Comparison of ENCODE assay signal across 29 cellular contexts in the genomic region with DNA sequence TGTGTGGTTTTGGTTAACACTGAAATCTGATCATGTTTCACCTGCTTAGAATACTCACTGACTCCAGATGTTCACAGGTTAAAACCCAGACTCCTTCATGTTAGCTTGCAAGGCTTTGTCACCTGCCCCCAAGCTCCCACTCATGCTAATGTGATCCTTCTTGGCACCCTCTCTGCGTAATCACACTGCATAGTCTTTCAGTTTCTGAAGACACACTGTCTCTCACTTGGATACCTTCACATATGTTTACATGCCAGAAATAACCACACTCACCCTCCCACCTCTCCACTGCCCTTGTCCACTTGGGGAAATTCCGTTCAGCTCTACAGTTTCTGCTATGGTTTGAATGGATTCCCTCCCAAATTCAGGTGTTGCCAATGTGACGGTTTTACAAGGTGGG.
"Had no signal": no experiment of that assay in that cellular context is flagged by ENCODE, and none has a peak within 500 bp of the region (broad histone marks: within the 10 kb centered on the region; RNA-seq: fewer than 3 reads in every experiment).

No MANE protein-coding gene starts in this region.

- H3K4me1 ChIP-seq: adrenal gland, body of pancreas, breast epithelium had no signal

- H3K27ac ChIP-seq: adrenal gland, body of pancreas, breast epithelium, PC-9, RWPE1, VCaP had no signal

- H3K4me3 ChIP-seq: adrenal gland, body of pancreas, breast epithelium, K562, PC-9 had no signal

- H3K4me3 Mint-ChIP-seq: activated B cell treated with CpG ODN at 0.5 μM for 24 hours; activated CD4-positive, alpha-beta memory T cell treated with anti-CD3 and anti-CD28 coated beads, Interleukin-2, amount 10 ng/mL, durations not matched to agents 7 days and 5 days; activated T-cell treated with anti-CD3 and anti-CD28 coated beads, Interleukin-2, amount 50 U/mL, for 72 hours; activated T-helper 17 cell treated with anti-CD3 and anti-CD28 coated beads, Interleukin-2, amount 50 U/mL, for 72 hours; T-cell; T-helper 17 cell had no signal

- H3K9me3 Mint-ChIP-seq: activated B cell treated with CpG ODN at 0.5 μM for 24 hours; activated CD4-positive, alpha-beta memory T cell treated with anti-CD3 and anti-CD28 coated beads, Interleukin-2, amount 10 ng/mL, durations not matched to agents 7 days and 5 days; activated naive CD4-positive, alpha-beta T cell treated with anti-CD3 and anti-CD28 coated beads, Interleukin-2, amount 50 U/mL, for 72 hours; activated T-cell treated with anti-CD3 and anti-CD28 coated beads, Interleukin-2, amount 50 U/mL, for 72 hours; activated T-helper 17 cell treated with anti-CD3 and anti-CD28 coated beads, Interleukin-2, amount 50 U/mL, for 72 hours; T-cell had no signal

- H3K36me3 Mint-ChIP-seq: activated naive CD4-positive, alpha-beta T cell treated with anti-CD3 and anti-CD28 coated beads, Interleukin-2, amount 50 U/mL, for 72 hours; T-cell had no signal

- H3K27me3 ChIP-seq: adrenal gland, body of pancreas, breast epithelium had no signal

- DNase-seq: activated B cell treated with CpG ODN at 0.5 μM for 24 hours; activated CD4-positive, alpha-beta memory T cell treated with anti-CD3 and anti-CD28 coated beads, Interleukin-2, amount 10 ng/mL, durations not matched to agents 7 days and 5 days; activated CD4-positive, alpha-beta T cell treated with anti-CD3 and anti-CD28 coated beads for 4 hours; activated CD4-positive, CD25-positive, alpha-beta regulatory T cell treated with anti-CD3 and anti-CD28 coated beads, Interleukin-2, amount 50 U/mL, for 72 hours; activated gamma-delta T cell; activated naive CD4-positive, alpha-beta T cell treated with Interleukin-2 at 50 U/mL for 16 hours; activated T-cell treated with anti-CD3 and anti-CD28 coated beads, Interleukin-2, amount 50 U/mL, for 1 hour; activated T-cell treated with anti-CD3 and anti-CD28 coated beads, Interleukin-2, amount 50 U/mL, for 72 hours; adrenal gland; IMR-90; NCI-H1105; NCI-H1417 treated with DMSO at 0.1 percent for 48 hours; NCI-H187 treated with DMSO at 0.1 percent for 48 hours; NCI-H2081; NCI-H2227 treated with DMSO at 0.1 percent for 48 hours; NCI-H446 treated with DMSO at 0.1 percent for 48 hours; NCI-H524 treated with DMSO at 0.1 percent for 48 hours; PC-9; SIG-M5; T-cell; T-helper 17 cell; T-helper 9 cell had no signal

- H3K27ac Mint-ChIP-seq: activated B cell treated with CpG ODN at 0.5 μM for 24 hours; activated CD4-positive, alpha-beta memory T cell treated with anti-CD3 and anti-CD28 coated beads, Interleukin-2, amount 10 ng/mL, durations not matched to agents 7 days and 5 days; activated naive CD4-positive, alpha-beta T cell treated with anti-CD3 and anti-CD28 coated beads, Interleukin-2, amount 50 U/mL, for 72 hours; activated T-cell treated with anti-CD3 and anti-CD28 coated beads, Interleukin-2, amount 50 U/mL, for 72 hours; activated T-helper 17 cell treated with anti-CD3 and anti-CD28 coated beads, Interleukin-2, amount 50 U/mL, for 72 hours; T-cell; T-helper 17 cell had no signal

- H3K4me1 Mint-ChIP-seq: activated B cell treated with CpG ODN at 0.5 μM for 24 hours; activated CD4-positive, alpha-beta memory T cell treated with anti-CD3 and anti-CD28 coated beads, Interleukin-2, amount 10 ng/mL, durations not matched to agents 7 days and 5 days; activated T-helper 17 cell treated with anti-CD3 and anti-CD28 coated beads, Interleukin-2, amount 50 U/mL, for 72 hours; T-cell; T-helper 17 cell had no signal

- H3K36me3 ChIP-seq: adrenal gland, breast epithelium had no signal

- H3K9me3 ChIP-seq: adrenal gland, body of pancreas, breast epithelium had no signal
